9 cellular contexts compared by ENCODE assay signal in genomic region chr7:157250605-157251228, GRCh38.
DNase-seq lines count a peak whose midpoint lies in the region; ATAC-seq, FAIRE-seq and TF ChIP-seq lines count a peak whose summit lies in the region.
"Had no signal": no experiment of that assay in that cellular context is flagged by ENCODE, and none has a peak within 500 bp of the region (broad histone marks: within the 10 kb centered on the region; RNA-seq: fewer than 3 reads in every experiment).

No MANE protein-coding gene starts in this region.

- intact Hi-C loops in Caco-2 (cut with micrococcal nuclease; ENCODE audit: unreplicated experiment): loop anchor here (1.0 kb wide), 1 partner anchor 341 kb away; no protein-coding TSS in a partner anchor

- H3K27ac Mint-ChIP-seq in Caco-2 (ENCODE audit: unreplicated experiment): no peak overlapping the region
- H3K27ac Mint-ChIP-seq: stimulated activated naive CD8-positive, alpha-beta T cell treated with anti-CD3 and anti-CD28 coated beads, Interleukin-15, Interleukin-2, amounts not matched to agents 100 ng/mL and 50 ng/mL, for 24 hours had no signal

- peaks cover 3% of the 10 kb centered on the region for H3K36me3 ChIP-seq in Caco-2 (ENCODE audit: control insufficient read depth, insufficient read depth, low read length)

- POLR2A ChIA-PET in Caco-2 (lab: Charles Lee): no interaction called here

- no TSS peak for BruUV-seq in Caco-2 (replicated peaks; lab: Mats Ljungman, UMichigan)

- no peak overlapping the region for H3K4me3 Mint-ChIP-seq in Caco-2 (ENCODE audit: unreplicated experiment)
- H3K4me3 Mint-ChIP-seq: stimulated activated naive CD8-positive, alpha-beta T cell treated with anti-CD3 and anti-CD28 coated beads, Interleukin-15, Interleukin-2, amounts not matched to agents 100 ng/mL and 50 ng/mL, for 24 hours had no signal

- CTCF ChIA-PET in Caco-2 (lab: Charles Lee): interaction anchor here (0.7 to 0.9 kb wide), 2 partner anchors 26 to 294 kb away, joined by 3 read pairs; no protein-coding TSS in a partner anchor

- no peak overlapping the region for H3K4me3 ChIP-seq in Caco-2 (ENCODE audit: low read depth, low read length)

- peaks cover 10% of the 10 kb centered on the region for H3K4me1 ChIP-seq in Caco-2

- no peaks in the 10 kb centered on the region for H3K9me3 Mint-ChIP-seq in Caco-2 (ENCODE audit: unreplicated experiment)
- H3K9me3 Mint-ChIP-seq: stimulated activated naive CD8-positive, alpha-beta T cell treated with anti-CD3 and anti-CD28 coated beads, Interleukin-15, Interleukin-2, amounts not matched to agents 100 ng/mL and 50 ng/mL, for 24 hours had no signal

- TF ChIP-seq CTCF in Caco-2 (IDR thresholded peaks at IDR 0.05; ENCODE audit: insufficient read depth in 1 of 2, low read depth in 1 of 2, low read length in 1 of 2, severe bottlenecking in 1 of 2, unreplicated experiment in 1 of 2): peak; percentile 71 to 82
- TF ChIP-seq CTCF in GM20000 (IDR thresholded peaks at IDR 0.05; ENCODE audit: extremely low read depth, missing control alignments): peak; percentile 78

- H3K9me3 ChIP-seq in Caco-2: no peaks in the 10 kb centered on the region

- no peak for ATAC-seq in GM21526 (IDR thresholded peaks at IDR 0.05; ENCODE audit: low FRiP score, unreplicated experiment)

- FAIRE-seq in islet of Langerhans (lab: Jason Lieb, UNC): peak; percentile 55

- peaks cover 78% of the 10 kb centered on the region for H3K36me3 Mint-ChIP-seq in Caco-2 (ENCODE audit: insufficient read depth, unreplicated experiment)

- H3K4me1 Mint-ChIP-seq in Caco-2 (ENCODE audit: low read depth, unreplicated experiment): no peaks in the 10 kb centered on the region

- DNase-seq in Caco-2: peak; percentile 66 to 72
- DNase-seq in GM20000 (ENCODE audit: low spot score): peak; percentile 58
- DNase-seq in Kasumi-1 (lab: John Stamatoyannopoulos, UW): peak; percentile 65 to 78
- peak; percentile 30 to 45 for DNase-seq in SW 1271 (lab: John Stamatoyannopoulos, UW)
- peak; percentile 75 for DNase-seq in astrocyte of the hippocampus (ENCODE audit: low read depth, low spot score)
- DNase-seq in stimulated activated CD4-positive, alpha-beta T cell treated with anti-CD3 and anti-CD28 coated beads, TNF-alpha, amount 100 ng/mL, for 24 hours (ENCODE audit: low read depth in 3 of 3): peak; percentile 24 to 35 (median 34)

- no peaks in the 10 kb centered on the region for H3K27me3 Mint-ChIP-seq in Caco-2 (ENCODE audit: insufficient read depth, unreplicated experiment)
- H3K27me3 Mint-ChIP-seq: stimulated activated naive CD8-positive, alpha-beta T cell treated with anti-CD3 and anti-CD28 coated beads, Interleukin-15, Interleukin-2, amounts not matched to agents 100 ng/mL and 50 ng/mL, for 24 hours had no signal

- H3K27me3 ChIP-seq in Caco-2 (replicated peaks; ENCODE audit: control insufficient read depth, insufficient read depth, low read length): no peaks in the 10 kb centered on the region
